8 cellular contexts compared by ENCODE assay signal in genomic region chr7:77455334-77455733, GRCh38. TPM values are rescaled to one million over a fixed set of nuclear protein-coding genes. Genes with fewer than 3 reads are reported as not detected.
A peak's percentile ranks its signal among the peaks of the same experiment; 100 is the strongest.
DNase-seq lines count a peak whose midpoint lies in the region; FAIRE-seq and TF ChIP-seq lines count a peak whose summit lies in the region.

No MANE protein-coding gene starts in this region.

- DNase-seq in AG09319 (ENCODE audit: extremely low read depth, low read depth), result peak; percentile 60
- DNase-seq in NCI-H69 (lab: John Stamatoyannopoulos, UW), result peak; percentile 74
- peak; percentile 7 to 86 (median 72) for DNase-seq in dorsolateral prefrontal cortex
- peak; percentile 43 for DNase-seq in middle frontal gyrus (ENCODE audit: extremely low spot score, low spot score)
- no peak for DNase-seq in WERI-Rb-1
- DNase-seq in NAMALWA (ENCODE audit: low spot score), result no peak
- no peak for DNase-seq in NCI-H748 (lab: John Stamatoyannopoulos, UW; ENCODE audit: unreplicated experiment)
- DNase-seq in GM12891 (ENCODE audit: insufficient read length, low spot score), result no peak

- no peaks in the 10 kb centered on the region for H3K27me3 ChIP-seq in dorsolateral prefrontal cortex
- H3K27me3 ChIP-seq in WERI-Rb-1 (ENCODE audit: insufficient read depth, low read depth, severe bottlenecking), result no peaks in the 10 kb centered on the region

- no peak for TF ChIP-seq POLR2A in GM12891 (IDR thresholded peaks at IDR 0.05; ENCODE audit: low read depth, low read length)

- no peak for TF ChIP-seq CTCF in AG09319 (IDR thresholded peaks at IDR 0.05; ENCODE audit: low read depth, low read length)
- TF ChIP-seq CTCF in dorsolateral prefrontal cortex (IDR thresholded peaks at IDR 0.05 in 54 of 56, conservative IDR thresholded peaks at IDR 0.05 in 2 of 56; ENCODE audit: low read depth in 1 of 56, partially characterized antibody in 56 of 56), result no peak
- TF ChIP-seq CTCF in WERI-Rb-1 (IDR thresholded peaks at IDR 0.05; ENCODE audit: low read depth, low read length), result no peak

- no peaks in the 10 kb centered on the region for H3K9me3 ChIP-seq in WERI-Rb-1 (ENCODE audit: severe bottlenecking)

- no peaks in the 10 kb centered on the region for H3K36me3 ChIP-seq in WERI-Rb-1

- H3K27ac ChIP-seq in dorsolateral prefrontal cortex, result peak overlapping the region in 49 of 59 donors; percentile 7 to 89 (median 67)
- no peak overlapping the region for H3K27ac ChIP-seq in WERI-Rb-1

- no peak for FAIRE-seq in GM12891 (lab: Jason Lieb, UNC)

- no peak overlapping the region for H3K4me3 ChIP-seq in dorsolateral prefrontal cortex
- no peak overlapping the region for H3K4me3 ChIP-seq in WERI-Rb-1 (ENCODE audit: low read depth, low read length)

- intact Hi-C loops in dorsolateral prefrontal cortex (cut with DNase I), result no loop called here

TF ChIP-seq in GM12891, 5 proteins besides CTCF, POLR2A, EP300 and RAD21:
- no peak for TF ChIP-seq SPI1 (IDR thresholded peaks at IDR 0.05; ENCODE audit: low read depth, low read length)
- no peak for TF ChIP-seq PAX5 (IDR thresholded peaks at IDR 0.05; ENCODE audit: insufficient read depth, low read length, severe bottlenecking)
- no peak for TF ChIP-seq POLR2AphosphoS5 (IDR thresholded peaks at IDR 0.05; ENCODE audit: low read depth, low read length)
- no peak for TF ChIP-seq TAF1 (IDR thresholded peaks at IDR 0.05; ENCODE audit: low read depth, low read length)
- TF ChIP-seq POU2F2 (IDR thresholded peaks at IDR 0.05; ENCODE audit: low read depth, low read length), result no peak

RNA-seq across cellular contexts. Expression of gene GSAP, which starts 39.2 kb away (rescaled TPM):
- 10 to 100 TPM; 13.6 to 37.9 (median 23.4) TPM for total RNA-seq in dorsolateral prefrontal cortex
- polyA plus RNA-seq in GM12891 (2012; ENCODE audit: low read depth, missing spikeins), result 19.7 TPM

Comparison
In these comparisons a context has a peak if more than half of its experiments do, and no peak if none do; other contexts are left out.
1. DNase-seq: peak in AG09319 (single experiment), NCI-H69 (single experiment), dorsolateral prefrontal cortex (10 of 10) and middle frontal gyrus (single experiment); none in WERI-Rb-1 (single experiment), NAMALWA (single experiment), NCI-H748 (single experiment) and GM12891 (single experiment).